ENCODE assay signal across 8 cellular contexts in genomic region chr17:50397111-50397918, GRCh38. TPM values are rescaled to one million over a fixed set of nuclear protein-coding genes. Genes with fewer than 3 reads are reported as not detected.
A peak's percentile ranks its signal among the peaks of the same experiment; 100 is the strongest.
DNase-seq lines count a peak whose midpoint lies in the region; ATAC-seq and TF ChIP-seq lines count a peak whose summit lies in the region.

LRRC59 (minus strand) TSS chr17:50397523; CDS start chr17:50397317, 206 bp downstream.

- H3K36me3 ChIP-seq in left ventricle myocardium inferior (peaks cover 27% of the 10 kb centered on the region), prostate gland (peaks cover 4 to 16% of the 10 kb centered on the region in 2 donors)

- DNase-seq in GM13976 (ENCODE audit: low spot score) (peak; percentile 97), NCI-H1436 (lab: John Stamatoyannopoulos, UW) (peak; percentile 91), amniotic stem cell (lab: John Stamatoyannopoulos, UW) (peak; percentile 65), left ventricle myocardium inferior (peak; percentile 90), prostate gland (ENCODE audit: low spot score) (peak; percentile 76), ureter (ENCODE audit: low spot score) (peak; percentile 93)

- no peaks in the 10 kb centered on the region for H3K27me3 Mint-ChIP-seq in T-helper 1 cell treated with Interleukin-12 subunit alpha and Interleukin-12 subunit beta and Interleukin-4 antibody, amounts not matched to agents 30 μg/mL and 1 μg/mL, for 36 hours (ENCODE audit: low read depth)

- peak; percentile 47 for TF ChIP-seq POLR2A in prostate gland (IDR thresholded peaks at IDR 0.05)

- peak within 1 kb of the TSS; percentile 88 for H3K27ac Mint-ChIP-seq in T-helper 1 cell treated with Interleukin-12 subunit alpha and Interleukin-12 subunit beta and Interleukin-4 antibody, amounts not matched to agents 30 μg/mL and 1 μg/mL, for 36 hours

- in situ Hi-C loops in GM13976 (cut with MboI; ENCODE audit: low sequenced_read_pairs, unreplicated experiment): no loop called here

- H3K4me3 ChIP-seq in left ventricle myocardium inferior (peak within 1 kb of the TSS; percentile 95), prostate gland (peak within 1 kb of the TSS; percentile 78 to 86)

- peaks cover 40% of the 10 kb centered on the region for H3K4me1 ChIP-seq in left ventricle myocardium inferior
- peaks cover 12% of the 10 kb centered on the region for H3K4me1 ChIP-seq in prostate gland (replicated peaks)

- H3K27ac ChIP-seq in left ventricle myocardium inferior (replicated peaks) (peak within 1 kb of the TSS; percentile 81), prostate gland (peak within 1 kb of the TSS; percentile 51 to 72)

- H3K9me3 ChIP-seq in left ventricle myocardium inferior (replicated peaks) (no peaks in the 10 kb centered on the region), prostate gland (no peaks in the 10 kb centered on the region)

- peak; percentile 93 for ATAC-seq in HG02763 (IDR thresholded peaks at IDR 0.05; ENCODE audit: unreplicated experiment)

- 1% methylated on average over 45 of the region's 70 CpGs for WGBS in prostate gland

- H3K36me3 Mint-ChIP-seq in T-helper 1 cell treated with Interleukin-12 subunit alpha and Interleukin-12 subunit beta and Interleukin-4 antibody, amounts not matched to agents 30 μg/mL and 1 μg/mL, for 36 hours (ENCODE audit: low read depth): peaks cover 28% of the 10 kb centered on the region

- TF ChIP-seq CTCF in GM13976 (IDR thresholded peaks at IDR 0.05; ENCODE audit: borderline replicate concordance, control extremely low read depth, extremely low read depth, insufficient read depth, missing control alignments): peak; percentile 99
- peak; percentile 100 for TF ChIP-seq CTCF in left ventricle myocardium inferior (IDR thresholded peaks at IDR 0.05; ENCODE audit: borderline replicate concordance)
- peak; percentile 89 to 98 (median 96) for TF ChIP-seq CTCF in prostate gland (IDR thresholded peaks at IDR 0.05)

- H3K4me3 Mint-ChIP-seq in T-helper 1 cell treated with Interleukin-12 subunit alpha and Interleukin-12 subunit beta and Interleukin-4 antibody, amounts not matched to agents 30 μg/mL and 1 μg/mL, for 36 hours: peak within 1 kb of the TSS; percentile 97

- H3K4me1 Mint-ChIP-seq in T-helper 1 cell treated with Interleukin-12 subunit alpha and Interleukin-12 subunit beta and Interleukin-4 antibody, amounts not matched to agents 30 μg/mL and 1 μg/mL, for 36 hours (ENCODE audit: low read depth): peaks cover 24% of the 10 kb centered on the region

- H3K27me3 ChIP-seq in left ventricle myocardium inferior (ENCODE audit: low read depth) (no peaks in the 10 kb centered on the region), prostate gland (replicated peaks; ENCODE audit: insufficient read depth) (no peaks in the 10 kb centered on the region)

- H3K9me3 Mint-ChIP-seq in T-helper 1 cell treated with Interleukin-12 subunit alpha and Interleukin-12 subunit beta and Interleukin-4 antibody, amounts not matched to agents 30 μg/mL and 1 μg/mL, for 36 hours: no peaks in the 10 kb centered on the region

- intact Hi-C loops in left ventricle myocardium inferior (cut with micrococcal nuclease): no loop called here
- intact Hi-C loops in prostate gland (cut with DNase I): no loop called here

RNA-seq across cellular contexts. Expression of gene LRRC59, which starts in this region (rescaled TPM):
- total RNA-seq in left ventricle myocardium inferior: 23.7 TPM
- total RNA-seq in prostate gland: 10 to 100 TPM; 67.6 to 76.6 TPM
- total RNA-seq in ureter: 73.5 TPM

Comparison
In these comparisons a context has a peak if more than half of its experiments do, and no peak if none do; other contexts are left out.
1. Peak in every context shown above with its lines: DNase-seq, ATAC-seq, H3K4me3 ChIP-seq and H3K27ac ChIP-seq.